In the genomic region with DNA sequence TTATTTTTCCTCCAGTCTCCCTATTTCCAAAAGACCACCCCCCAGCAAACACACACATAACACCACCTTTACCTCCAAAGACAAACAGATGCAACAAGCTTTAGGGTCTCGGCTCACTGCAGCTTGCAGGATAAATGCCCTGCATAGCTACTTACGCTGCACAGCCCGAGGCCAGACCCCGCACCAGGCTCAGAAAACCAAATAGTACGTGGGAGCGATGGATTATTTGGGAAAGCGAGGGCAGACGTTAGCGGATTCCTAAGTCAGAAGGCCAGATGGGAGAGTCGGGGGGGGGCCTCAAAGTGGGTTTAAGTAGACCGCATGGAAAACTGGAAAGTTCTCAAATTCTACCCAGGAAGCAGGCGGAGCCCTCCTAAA, we compare ENCODE assay signal across 8 cellular contexts. TPM values are rescaled to one million over a fixed set of nuclear protein-coding genes. Genes with fewer than 3 reads are reported as not detected.
DNase-seq lines count a peak whose midpoint lies in the region; ATAC-seq, FAIRE-seq and TF ChIP-seq lines count a peak whose summit lies in the region.

No MANE protein-coding gene starts in this region.

- H4K8ac ChIP-seq in H1 (ENCODE audit: extremely low read depth, insufficient read depth, low read length), result no peak overlapping the region

- peaks cover 3 to 7% of the 10 kb centered on the region in 2 donors for H3K27me3 Mint-ChIP-seq in natural killer cell (ENCODE audit: low read depth in 2 of 2)

- H2BK15ac ChIP-seq in H1 (ENCODE audit: low read length), result no peak overlapping the region

- H3K27me3 ChIP-seq in RWPE2 (ENCODE audit: insufficient read depth, poor library complexity, severe bottlenecking) (no peaks in the 10 kb centered on the region), H1 (replicated peaks in 1 of 4; ENCODE audit: control insufficient read depth in 3 of 4, extremely low read depth in 1 of 4, insufficient read depth in 3 of 4, low read length in 3 of 4) (no peaks in the 10 kb centered on the region)

- peak overlapping the region; percentile 49 to 88 (median 76) for H3K9ac ChIP-seq in H1 (replicated peaks in 1 of 4; ENCODE audit: extremely low read depth in 1 of 4, low read depth in 3 of 4, low read length in 3 of 4)

- no peak for TF ChIP-seq POLR2A in H1 (IDR thresholded peaks at IDR 0.05; ENCODE audit: control extremely low read depth in 1 of 2, low read depth in 2 of 2, low read length in 2 of 2)
- no peak for TF ChIP-seq POLR2A in H54 (IDR thresholded peaks at IDR 0.05; ENCODE audit: low read depth, low read length)

- no peak for TF ChIP-seq CTCF in RWPE2 (IDR thresholded peaks at IDR 0.05; ENCODE audit: poor library complexity, severe bottlenecking)
- TF ChIP-seq CTCF in H1 (IDR thresholded peaks at IDR 0.05; ENCODE audit: control extremely low read depth in 1 of 3, insufficient read depth in 1 of 3, low read depth in 1 of 3, low read length in 3 of 3), result no peak
- TF ChIP-seq CTCF in natural killer cell (IDR thresholded peaks at IDR 0.05), result no peak

- no peak overlapping the region for H3K14ac ChIP-seq in H1 (ENCODE audit: insufficient read length)

- H2BK20ac ChIP-seq in H1 (ENCODE audit: low read length), result no peak overlapping the region

- H3K4me3 ChIP-seq in RWPE2 (ENCODE audit: severe bottlenecking), result peak overlapping the region; percentile 68
- peak overlapping the region; percentile 72 to 99 (median 93) for H3K4me3 ChIP-seq in H1 (ENCODE audit: extremely low read depth in 1 of 4, insufficient read depth in 2 of 4, low read depth in 3 of 4, low read length in 4 of 4)

- ATAC-seq in RWPE2 (ENCODE audit: low read depth), result 0 out of 3 replicates have a peak, but pooled peaks have one; percentile 6
- peak in 2 of 3 donors; percentile 3 to 9 for ATAC-seq in natural killer cell
- no peak for ATAC-seq in HG03432 (IDR thresholded peaks at IDR 0.05; ENCODE audit: unreplicated experiment)

- FAIRE-seq in GM19239 (lab: Jason Lieb, UNC), result peak; percentile 55
- no peak for FAIRE-seq in H1 (lab: Jason Lieb, UNC)
- FAIRE-seq in H54 (lab: Jason Lieb, UNC), result no peak

- H2BK5ac ChIP-seq in H1 (ENCODE audit: low read depth, low read length), result 0 out of 2 replicates have a peak overlapping the region, but pooled peaks have one; percentile 95

- WGBS in H1 (ENCODE audit: extremely low coverage in 1 of 2, insufficient coverage in 1 of 2, insufficient read length in 1 of 2, insufficient replicate concordance in 2 of 2, low coverage in 1 of 2, low lambda C conversion rate in 2 of 2, missing lambda C conversion rate in 1 of 2), 2 experiments, result 4% methylated on average over 11 of the region's 12 CpGs; no CpG with 5 or more reads in 1 of the 2 experiments

- H3K79me1 ChIP-seq in H1 (ENCODE audit: low read depth, low read length), result peaks cover 28% of the 10 kb centered on the region

- no peak overlapping the region for H2AFZ ChIP-seq in H1 (ENCODE audit: low read length)

- H4K91ac ChIP-seq in H1 (replicated peaks; ENCODE audit: insufficient read length, low read length), result peak overlapping the region; percentile 25

- H3K9me3 Mint-ChIP-seq in natural killer cell, result no peaks in the 10 kb centered on the region

- H3K4ac ChIP-seq in H1 (replicated peaks; ENCODE audit: insufficient read length, low read depth, low read length), result no peak overlapping the region

- peak overlapping the region; percentile 82 to 89 for H3K4me2 ChIP-seq in H1 (ENCODE audit: insufficient read depth in 1 of 2, low read depth in 2 of 2, low read length in 2 of 2)

- peak overlapping the region; percentile 97 for H3K4me3 Mint-ChIP-seq in natural killer cell

- peak overlapping the region; percentile 58 for H3K27ac ChIP-seq in RWPE2 (ENCODE audit: poor library complexity, severe bottlenecking)
- H3K27ac ChIP-seq in H1 (ENCODE audit: low read depth, low read length), result peak overlapping the region; percentile 81

- intact Hi-C loops in natural killer cell (cut with micrococcal nuclease), result loop anchor here (1.0 to 5.0 kb wide), 3 partner anchors 9 to 85 kb away; no protein-coding TSS in a partner anchor

- no peak overlapping the region for H2BK120ac ChIP-seq in H1 (replicated peaks; ENCODE audit: low read depth, low read length)

- peaks cover 22 to 23% of the 10 kb centered on the region in 2 donors for H3K4me1 Mint-ChIP-seq in natural killer cell

- H3K79me2 ChIP-seq in H1 (ENCODE audit: control insufficient read depth in 1 of 2, insufficient read depth in 2 of 2, low read length in 2 of 2), result peaks cover 33 to 55% of the 10 kb centered on the region in 2 experiments

- no peaks in the 10 kb centered on the region for H3K9me3 ChIP-seq in RWPE2 (ENCODE audit: severe bottlenecking)
- no peaks in the 10 kb centered on the region for H3K9me3 ChIP-seq in H1 (ENCODE audit: insufficient read depth in 2 of 2, low read depth in 1 of 2, low read length in 1 of 2)

- peaks cover 5% of the 10 kb centered on the region for H3K36me3 Mint-ChIP-seq in natural killer cell

- H3K23me2 ChIP-seq in H1 (ENCODE audit: low read depth, low read length), result peaks cover 5% of the 10 kb centered on the region

- no peak overlapping the region for H3K23ac ChIP-seq in H1 (ENCODE audit: insufficient read length)

- TF ChIP-seq EP300 in H1 (IDR thresholded peaks at IDR 0.05; ENCODE audit: borderline replicate concordance in 1 of 2, low read depth in 2 of 2, low read length in 2 of 2), result no peak

- H3K36me3 ChIP-seq in RWPE2 (ENCODE audit: low read depth), result peaks cover 19% of the 10 kb centered on the region
- H3K36me3 ChIP-seq in H1 (ENCODE audit: control insufficient read depth in 2 of 4, insufficient read depth in 4 of 4, low read length in 3 of 4), result peaks cover 0 to 17% (median 3%) of the 10 kb centered on the region in 4 experiments; a peak in 4 of 8 replicates

- peak overlapping the region; percentile 93 to 97 for H3K27ac Mint-ChIP-seq in natural killer cell

- no peak overlapping the region for H2AK5ac ChIP-seq in H1 (ENCODE audit: low read depth, low read length)

- no peak overlapping the region; the same call in 1 of the 2 replicates for H3K18ac ChIP-seq in H1 (ENCODE audit: extremely low read depth, low read length)

- peak overlapping the region; percentile 33 for H4K5ac ChIP-seq in H1 (ENCODE audit: insufficient read length, low read depth, low read length)

- peaks cover 9 to 25% of the 10 kb centered on the region in 2 experiments for H4K20me1 ChIP-seq in H1 (replicated peaks in 1 of 2; ENCODE audit: control insufficient read depth in 1 of 2, insufficient read depth in 2 of 2, low read length in 2 of 2)

- H3K56ac ChIP-seq in H1 (replicated peaks; ENCODE audit: insufficient read length, low read depth, low read length), result no peak overlapping the region

- CTCF ChIA-PET in H1 (lab: Charles Lee; ENCODE audit: partially characterized antibody), result interaction anchor here (1.6 kb wide), 1 partner anchor 40 kb away, joined by 5 read pairs; no protein-coding TSS in a partner anchor

- POLR2A ChIA-PET in H1 (lab: Charles Lee; ENCODE audit: partially characterized antibody), result interaction anchor here (0.6 to 2.0 kb wide), 7 partner anchors 8 to 36 kb away, joined by 3 to 6 read pairs (median 4); no protein-coding TSS in a partner anchor

- TF ChIP-seq RAD21 in H1 (IDR thresholded peaks at IDR 0.05 in 1 of 2, conservative IDR thresholded peaks at IDR 0.05 in 1 of 2; ENCODE audit: low read depth in 2 of 2, low read length in 2 of 2), result no peak

- H3K4me1 ChIP-seq in RWPE2 (ENCODE audit: insufficient read depth, poor library complexity, severe bottlenecking) (peaks cover 5% of the 10 kb centered on the region), H1 (replicated peaks in 1 of 4; ENCODE audit: control insufficient read depth in 3 of 4, insufficient read depth in 4 of 4, low read length in 3 of 4) (peaks cover 0 to 2% (median 0%) of the 10 kb centered on the region in 4 experiments; a peak in 2 of 7 replicates)

- DNase-seq in GM19239 (ENCODE audit: insufficient read length, low spot score) (no peak), RWPE2 (ENCODE audit: low spot score) (no peak), H1 (ENCODE audit: low read depth in 1 of 2, low spot score in 2 of 2) (no peak), natural killer cell (no peak), NCI-H1417 treated with DMSO at 0.1 percent for 48 hours (lab: John Stamatoyannopoulos, UW) (no peak), H54 (ENCODE audit: insufficient read length, low spot score) (no peak), NCI-H1436 (lab: John Stamatoyannopoulos, UW) (no peak)

- no peak overlapping the region for H2BK12ac ChIP-seq in H1 (ENCODE audit: low read depth, low read length)

RNA-seq across cellular contexts. Expression of gene SFT2D1, which starts 0.4 kb away (rescaled TPM):
- 50.6 and 52.3 TPM in 2 replicates for total RNA-seq in H1 (2021; fragmentation: NEBNext Ultra II Directional; extraction: Animal tissue kit (Norgen Biotek cat#: 25700))
- 67.8 and 76.1 TPM in 2 replicates for polyA plus RNA-seq in H1 (2011; rRNA removed)
- polyA plus RNA-seq in H1 (2011; cell fraction: cytosol; rRNA removed), result 63.0 TPM
- polyA plus RNA-seq in H1 (2011; cell fraction: nucleus; rRNA removed), result 23.3 TPM
- polyA plus RNA-seq in H1 (2012, experiment 1 of 2), result 41.5 to 56.7 TPM (median 45.1 TPM) in 4 replicates
- polyA plus RNA-seq in H1 (2012, experiment 2 of 2), result 31.3 TPM
- polyA plus RNA-seq in H1 (2013, experiment 1 of 2), result 81.1 TPM
- 100 TPM for polyA plus RNA-seq in H1 (2013, experiment 2 of 2)
- 27.1 and 29.1 TPM in 2 replicates for polyA minus RNA-seq in H1 (2011; rRNA and poly(A)+ RNA removed)
- polyA minus RNA-seq in H1 (2011; cell fraction: cytosol; rRNA and poly(A)+ RNA removed), result 12.5 TPM
- 30.6 TPM for polyA minus RNA-seq in H1 (2011; cell fraction: nucleus; rRNA and poly(A)+ RNA removed)
- total RNA-seq in natural killer cell, result 10 to 100 TPM; 32.8 to 44.7 (median 33.5) TPM

RNA-seq across cellular contexts. Expression of gene PRR18, which starts 33.7 kb away (rescaled TPM):
- 0.19 and 0.23 TPM in 2 replicates for total RNA-seq in H1 (2021; fragmentation: NEBNext Ultra II Directional; extraction: Animal tissue kit (Norgen Biotek cat#: 25700))
- polyA plus RNA-seq in H1 (2011; rRNA removed), result 0.08 and 0.16 TPM in 2 replicates
- 0.13 TPM for polyA plus RNA-seq in H1 (2011; cell fraction: cytosol; rRNA removed)
- polyA plus RNA-seq in H1 (2011; cell fraction: nucleus; rRNA removed), result 0.17 TPM
- polyA plus RNA-seq in H1 (2012, experiment 1 of 2), result 0.11 to 0.25 TPM (median 0.18 TPM) in 3 of 4 replicates, not detected in the other
- 0.12 TPM for polyA plus RNA-seq in H1 (2012, experiment 2 of 2)
- polyA plus RNA-seq in H1 (2013, experiment 1 of 2), result 0.18 TPM
- 0.26 TPM for polyA plus RNA-seq in H1 (2013, experiment 2 of 2)
- 0.09 and 0.10 TPM in 2 replicates for polyA minus RNA-seq in H1 (2011; rRNA and poly(A)+ RNA removed)
- 2.0 TPM for polyA minus RNA-seq in H1 (2011; cell fraction: cytosol; rRNA and poly(A)+ RNA removed)
- polyA minus RNA-seq in H1 (2011; cell fraction: nucleus; rRNA and poly(A)+ RNA removed), result 0.80 TPM
- total RNA-seq in natural killer cell, result not detected

RNA-seq across cellular contexts. Expression of gene MPC1, which starts 40.8 kb away (rescaled TPM):
- 12.6 and 15.5 TPM in 2 replicates for total RNA-seq in H1 (2021; fragmentation: NEBNext Ultra II Directional; extraction: Animal tissue kit (Norgen Biotek cat#: 25700))
- 7.6 and 10.2 TPM in 2 replicates for polyA plus RNA-seq in H1 (2011; rRNA removed)
- 10.5 TPM for polyA plus RNA-seq in H1 (2011; cell fraction: cytosol; rRNA removed)
- polyA plus RNA-seq in H1 (2011; cell fraction: nucleus; rRNA removed), result 4.1 TPM
- polyA plus RNA-seq in H1 (2012, experiment 1 of 2), result 9.4 to 12.2 TPM (median 10.9 TPM) in 4 replicates
- 7.9 TPM for polyA plus RNA-seq in H1 (2012, experiment 2 of 2)
- polyA plus RNA-seq in H1 (2013, experiment 1 of 2), result 20.5 TPM
- 21.8 TPM for polyA plus RNA-seq in H1 (2013, experiment 2 of 2)
- polyA minus RNA-seq in H1 (2011; rRNA and poly(A)+ RNA removed), result 3.9 and 4.2 TPM in 2 replicates
- polyA minus RNA-seq in H1 (2011; cell fraction: cytosol; rRNA and poly(A)+ RNA removed), result 4.4 TPM
- polyA minus RNA-seq in H1 (2011; cell fraction: nucleus; rRNA and poly(A)+ RNA removed), result 3.7 TPM
- 10 to 100 TPM; 26.3 to 31.1 (median 30.4) TPM for total RNA-seq in natural killer cell
